In genomic region chr22:23220485-23221350, GRCh38 we compare ENCODE assay signal across 8 cellular contexts. TPM values are rescaled to one million over a fixed set of nuclear protein-coding genes. Genes with fewer than 3 reads are reported as not detected.
DNase-seq lines count a peak whose midpoint lies in the region; ATAC-seq and TF ChIP-seq lines count a peak whose summit lies in the region.

No MANE protein-coding gene starts in this region.

- DNase-seq in SIG-M5 treated with dmso at 0.1 percent for 504 hours (lab: John Stamatoyannopoulos, UW; ENCODE audit: unreplicated experiment) = peak; percentile 82
- DNase-seq in SIG-M5 (lab: John Stamatoyannopoulos, UW) = no peak
- DNase-seq in central memory CD8-positive, alpha-beta T cell (ENCODE audit: low spot score in 2 of 2) = no peak
- DNase-seq in neural progenitor cell (ENCODE audit: low spot score) = no peak
- no peak for DNase-seq in retina
- DNase-seq in epidermal melanocyte (ENCODE audit: insufficient read length, low spot score) = no peak

- no peaks in the 10 kb centered on the region for H3K9me3 Mint-ChIP-seq in central memory CD8-positive, alpha-beta T cell
- no peaks in the 10 kb centered on the region for H3K9me3 Mint-ChIP-seq in neural progenitor cell

- no peaks in the 10 kb centered on the region for H3K9me2 ChIP-seq in Loucy (replicated peaks; ENCODE audit: low read depth, low read length)

- H3K4me1 ChIP-seq in Loucy (ENCODE audit: insufficient read depth, low read length, poor library complexity, severe bottlenecking) = peaks cover 60% of the 10 kb centered on the region
- H3K4me1 ChIP-seq in neural progenitor cell = peaks cover 41% of the 10 kb centered on the region

- H3K36me3 Mint-ChIP-seq in central memory CD8-positive, alpha-beta T cell (ENCODE audit: insufficient read depth) = peaks cover 16% of the 10 kb centered on the region
- no peaks in the 10 kb centered on the region for H3K36me3 Mint-ChIP-seq in neural progenitor cell

- TF ChIP-seq CTCF in Loucy (conservative IDR thresholded peaks at IDR 0.05; ENCODE audit: low read length) (no peak), neural progenitor cell (IDR thresholded peaks at IDR 0.05) (no peak)

- H3K4me2 ChIP-seq in Loucy (ENCODE audit: low read depth, low read length, poor library complexity, severe bottlenecking) (peak overlapping the region; percentile 100), neural progenitor cell (no peak overlapping the region)

- H3K4me1 Mint-ChIP-seq in central memory CD8-positive, alpha-beta T cell = peaks cover 100% of the 10 kb centered on the region
- peaks cover 85% of the 10 kb centered on the region for H3K4me1 Mint-ChIP-seq in neural progenitor cell

- no peaks in the 10 kb centered on the region for H3K27me3 Mint-ChIP-seq in central memory CD8-positive, alpha-beta T cell
- H3K27me3 Mint-ChIP-seq in neural progenitor cell (ENCODE audit: insufficient read depth, low read depth) = peaks cover 2% of the 10 kb centered on the region

- H3K79me2 ChIP-seq in Loucy (ENCODE audit: insufficient read depth, low read length) = peaks cover 91% of the 10 kb centered on the region
- peaks cover 100% of the 10 kb centered on the region for H3K79me2 ChIP-seq in neural progenitor cell (ENCODE audit: low read depth)

- no peak overlapping the region for H2AFZ ChIP-seq in Loucy (ENCODE audit: low read length)
- no peak overlapping the region for H2AFZ ChIP-seq in neural progenitor cell (replicated peaks)

- peaks cover 6% of the 10 kb centered on the region for H3K27me3 ChIP-seq in Loucy (ENCODE audit: insufficient read depth, low read length, poor library complexity, severe bottlenecking)
- H3K27me3 ChIP-seq in neural progenitor cell = no peaks in the 10 kb centered on the region

- peaks cover 80% of the 10 kb centered on the region for H4K20me1 ChIP-seq in Loucy (ENCODE audit: insufficient read depth, low read length, poor library complexity, severe bottlenecking)
- H4K20me1 ChIP-seq in neural progenitor cell (ENCODE audit: low read depth) = peaks cover 99% of the 10 kb centered on the region

- H3K36me3 ChIP-seq in Loucy (ENCODE audit: insufficient read depth, low read length) (peaks cover 44% of the 10 kb centered on the region; the same call in 1 of the 2 replicates), neural progenitor cell (no peaks in the 10 kb centered on the region)

- H3F3A ChIP-seq in Loucy (ENCODE audit: low read depth) (peaks cover 12% of the 10 kb centered on the region), neural progenitor cell (ENCODE audit: low read depth) (peaks cover 21% of the 10 kb centered on the region)

- H3K9me3 ChIP-seq in Loucy (ENCODE audit: insufficient read depth, low read depth, low read length) (no peaks in the 10 kb centered on the region), neural progenitor cell (ENCODE audit: low read depth) (no peaks in the 10 kb centered on the region)

- peak; percentile 55 for ATAC-seq in central memory CD8-positive, alpha-beta T cell (replicated peaks; ENCODE audit: extremely low read depth, poor library complexity, severe bottlenecking)
- ATAC-seq in HG03095 (IDR thresholded peaks at IDR 0.05; ENCODE audit: unreplicated experiment) = no peak

- peak overlapping the region; percentile 79 for H3K27ac Mint-ChIP-seq in central memory CD8-positive, alpha-beta T cell (ENCODE audit: low read depth)
- no peak overlapping the region for H3K27ac Mint-ChIP-seq in neural progenitor cell

- H3K4me3 Mint-ChIP-seq in central memory CD8-positive, alpha-beta T cell = peak overlapping the region; percentile 68
- H3K4me3 Mint-ChIP-seq in neural progenitor cell = peak overlapping the region; percentile 64

- H3K9ac ChIP-seq in Loucy (ENCODE audit: low read depth, low read length, poor library complexity, severe bottlenecking) = peak overlapping the region; percentile 100
- H3K9ac ChIP-seq in neural progenitor cell = no peak overlapping the region

- H3K4me3 ChIP-seq in Loucy (ENCODE audit: low read length, poor library complexity, severe bottlenecking) (peak overlapping the region; percentile 95), neural progenitor cell (no peak overlapping the region)

- H3K27ac ChIP-seq in neural progenitor cell = no peak overlapping the region

RNA-seq across cellular contexts. Expression of gene BCR, which starts 40.4 kb away (rescaled TPM):
- total RNA-seq in neural progenitor cell (ENCODE audit: low replicate concordance) = 35.5 and 36.0 TPM in 2 replicates
